Comparison of ENCODE assay signal across 1 cellular context in the genomic region with DNA sequence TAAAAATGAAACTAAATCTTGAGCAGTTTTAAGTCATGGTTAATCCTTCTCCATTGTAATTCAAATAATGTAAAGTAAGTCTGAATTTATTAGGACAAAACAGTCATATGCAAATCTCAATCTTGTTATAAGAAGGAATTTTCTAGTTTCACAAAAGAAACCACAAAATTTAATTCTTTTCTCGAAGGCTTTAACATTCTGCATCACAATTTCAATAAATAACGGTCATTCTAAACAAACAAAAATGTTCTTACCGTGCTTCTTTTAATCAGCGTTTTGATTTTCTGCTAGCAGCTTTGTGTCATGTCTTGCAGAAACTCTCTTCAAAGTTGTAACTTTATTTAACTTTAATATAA.
TF ChIP-seq lines count a peak whose summit lies in the region.

No MANE protein-coding gene starts in this region.

TF ChIP-seq in A549, 52 proteins besides CTCF, POLR2A, EP300 and RAD21 (continued from another document):
- TF ChIP-seq, protein P1, sequence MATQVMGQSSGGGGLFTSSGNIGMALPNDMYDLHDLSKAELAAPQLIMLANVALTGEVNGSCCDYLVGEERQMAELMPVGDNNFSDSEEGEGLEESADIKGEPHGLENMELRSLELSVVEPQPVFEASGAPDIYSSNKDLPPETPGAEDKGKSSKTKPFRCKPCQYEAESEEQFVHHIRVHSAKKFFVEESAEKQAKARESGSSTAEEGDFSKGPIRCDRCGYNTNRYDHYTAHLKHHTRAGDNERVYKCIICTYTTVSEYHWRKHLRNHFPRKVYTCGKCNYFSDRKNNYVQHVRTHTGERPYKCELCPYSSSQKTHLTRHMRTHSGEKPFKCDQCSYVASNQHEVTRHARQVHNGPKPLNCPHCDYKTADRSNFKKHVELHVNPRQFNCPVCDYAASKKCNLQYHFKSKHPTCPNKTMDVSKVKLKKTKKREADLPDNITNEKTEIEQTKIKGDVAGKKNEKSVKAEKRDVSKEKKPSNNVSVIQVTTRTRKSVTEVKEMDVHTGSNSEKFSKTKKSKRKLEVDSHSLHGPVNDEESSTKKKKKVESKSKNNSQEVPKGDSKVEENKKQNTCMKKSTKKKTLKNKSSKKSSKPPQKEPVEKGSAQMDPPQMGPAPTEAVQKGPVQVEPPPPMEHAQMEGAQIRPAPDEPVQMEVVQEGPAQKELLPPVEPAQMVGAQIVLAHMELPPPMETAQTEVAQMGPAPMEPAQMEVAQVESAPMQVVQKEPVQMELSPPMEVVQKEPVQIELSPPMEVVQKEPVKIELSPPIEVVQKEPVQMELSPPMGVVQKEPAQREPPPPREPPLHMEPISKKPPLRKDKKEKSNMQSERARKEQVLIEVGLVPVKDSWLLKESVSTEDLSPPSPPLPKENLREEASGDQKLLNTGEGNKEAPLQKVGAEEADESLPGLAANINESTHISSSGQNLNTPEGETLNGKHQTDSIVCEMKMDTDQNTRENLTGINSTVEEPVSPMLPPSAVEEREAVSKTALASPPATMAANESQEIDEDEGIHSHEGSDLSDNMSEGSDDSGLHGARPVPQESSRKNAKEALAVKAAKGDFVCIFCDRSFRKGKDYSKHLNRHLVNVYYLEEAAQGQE (IDR thresholded peaks at IDR 0.05): no peak
- no peak for TF ChIP-seq EHMT2 (IDR thresholded peaks at IDR 0.05; ENCODE audit: low read depth)
- TF ChIP-seq BHLHE40 (IDR thresholded peaks at IDR 0.05; ENCODE audit: low read depth, low read length): no peak
- no peak for TF ChIP-seq HEYL (CRISPR knock-in tag; IDR thresholded peaks at IDR 0.05)
- no peak for TF ChIP-seq FOXS1 (CRISPR knock-in tag; IDR thresholded peaks at IDR 0.05)
- TF ChIP-seq, protein P2, sequence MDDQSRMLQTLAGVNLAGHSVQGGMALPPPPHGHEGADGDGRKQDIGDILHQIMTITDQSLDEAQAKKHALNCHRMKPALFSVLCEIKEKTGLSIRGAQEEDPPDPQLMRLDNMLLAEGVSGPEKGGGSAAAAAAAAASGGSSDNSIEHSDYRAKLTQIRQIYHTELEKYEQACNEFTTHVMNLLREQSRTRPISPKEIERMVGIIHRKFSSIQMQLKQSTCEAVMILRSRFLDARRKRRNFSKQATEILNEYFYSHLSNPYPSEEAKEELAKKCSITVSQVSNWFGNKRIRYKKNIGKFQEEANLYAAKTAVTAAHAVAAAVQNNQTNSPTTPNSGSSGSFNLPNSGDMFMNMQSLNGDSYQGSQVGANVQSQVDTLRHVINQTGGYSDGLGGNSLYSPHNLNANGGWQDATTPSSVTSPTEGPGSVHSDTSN (IDR thresholded peaks at IDR 0.05): no peak
- no peak for TF ChIP-seq ZFP36 (IDR thresholded peaks at IDR 0.05; ENCODE audit: borderline replicate concordance, partially characterized antibody)
